Comparison of ENCODE assay signal across 8 cellular contexts in genomic region chr11:124108158-124108557, GRCh38. TPM values are rescaled to one million over a fixed set of nuclear protein-coding genes. Genes with fewer than 3 reads are reported as not detected.
DNase-seq lines count a peak whose midpoint lies in the region; ATAC-seq and TF ChIP-seq lines count a peak whose summit lies in the region.

No MANE protein-coding gene starts in this region.

- WGBS in gastroesophageal sphincter (ENCODE audit: low coverage in 1 of 2), 2 donors: 4% methylated on average over 1 of the region's 1 CpG; no CpG with 5 or more reads in 1 of the 2 donors

- no peak for TF ChIP-seq EP300 in gastroesophageal sphincter (IDR thresholded peaks at IDR 0.05)

- H3K9me3 ChIP-seq in gastroesophageal sphincter: no peaks in the 10 kb centered on the region

- TF ChIP-seq POLR2A in gastroesophageal sphincter (IDR thresholded peaks at IDR 0.05): no peak

- no peak overlapping the region for H3K4me3 ChIP-seq in H7 (ENCODE audit: insufficient read depth, low read depth, low read length)
- no peak overlapping the region for H3K4me3 ChIP-seq in gastroesophageal sphincter

- DNase-seq in GF-D8 (lab: John Stamatoyannopoulos, UW): peak; percentile 41
- DNase-seq in H7: peak; percentile 21
- DNase-seq in NCI-H69 (lab: John Stamatoyannopoulos, UW): peak; percentile 6
- peak in 1 of 2 donors; percentile 10 for DNase-seq in foreskin keratinocyte
- DNase-seq in amniotic stem cell (lab: John Stamatoyannopoulos, UW): no peak

- no peak overlapping the region for H3K27ac ChIP-seq in foreskin keratinocyte
- H3K27ac ChIP-seq in gastroesophageal sphincter: no peak overlapping the region

- H3K36me3 ChIP-seq in H7 (replicated peaks; ENCODE audit: control insufficient read depth, insufficient read depth, low read length) (no peaks in the 10 kb centered on the region), gastroesophageal sphincter (no peaks in the 10 kb centered on the region)

- peak; percentile 44 for TF ChIP-seq CTCF in foreskin keratinocyte (conservative IDR thresholded peaks at IDR 0.05)
- TF ChIP-seq CTCF in gastroesophageal sphincter (IDR thresholded peaks at IDR 0.05): no peak

- H3K27me3 ChIP-seq in H7 (ENCODE audit: control insufficient read depth, insufficient read depth, low read length): no peaks in the 10 kb centered on the region
- H3K27me3 ChIP-seq in foreskin keratinocyte: no peaks in the 10 kb centered on the region
- no peaks in the 10 kb centered on the region for H3K27me3 ChIP-seq in gastroesophageal sphincter

- ATAC-seq in foreskin keratinocyte (peak; percentile 64), gastroesophageal sphincter (no peak), GM21526 (IDR thresholded peaks at IDR 0.05; ENCODE audit: low FRiP score, unreplicated experiment) (no peak), HG02571 (IDR thresholded peaks at IDR 0.05; ENCODE audit: unreplicated experiment) (no peak)

- H3K4me1 ChIP-seq in foreskin keratinocyte (no peaks in the 10 kb centered on the region), gastroesophageal sphincter (no peaks in the 10 kb centered on the region)

RNA-seq across cellular contexts. Expression of gene VWA5A, which starts 7.1 kb away (rescaled TPM):
- 15.1 and 17.8 TPM in 2 replicates for total RNA-seq in H7 (2014; rRNA removed; shearing (Covaris generic))
- 14.3 and 20.0 TPM in 2 replicates for total RNA-seq in foreskin keratinocyte
- 10.1 and 12.5 TPM in 2 replicates for polyA plus RNA-seq in foreskin keratinocyte
- 10 to 100 TPM; 13.4 to 23.0 (median 18.6) TPM for total RNA-seq in gastroesophageal sphincter
